ENCODE assay signal across 16 cellular contexts in the genomic region with DNA sequence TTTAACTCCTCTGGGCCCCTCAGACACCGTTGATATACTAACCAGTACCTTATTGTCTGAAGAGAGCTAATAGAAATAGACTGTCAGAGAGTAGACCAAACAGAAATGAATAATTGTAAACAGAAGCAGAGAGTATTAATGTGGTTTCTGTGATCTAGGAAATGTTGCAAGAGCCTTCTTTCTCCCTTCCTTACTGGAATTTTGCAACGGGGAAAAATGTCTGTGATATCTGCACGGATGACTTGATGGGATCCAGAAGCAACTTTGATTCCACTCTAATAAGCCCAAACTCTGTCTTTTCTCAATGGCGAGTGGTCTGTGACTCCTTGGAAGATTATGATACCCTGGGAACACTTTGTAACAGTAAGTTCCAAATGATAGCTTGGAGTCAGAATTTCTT. TPM values are rescaled to one million over a fixed set of nuclear protein-coding genes. Genes with fewer than 3 reads are reported as not detected.
A peak's percentile ranks its signal among the peaks of the same experiment; 100 is the strongest.
DNase-seq lines count a peak whose midpoint lies in the region; ATAC-seq, FAIRE-seq and TF ChIP-seq lines count a peak whose summit lies in the region.
"Had no signal": no experiment of that assay in that cellular context is flagged by ENCODE, and none has a peak within 500 bp of the region (broad histone marks: within the 10 kb centered on the region; RNA-seq: fewer than 3 reads in every experiment).

No MANE protein-coding gene starts in this region.

- no peaks in the 10 kb centered on the region for H3K9me2 ChIP-seq in Loucy (replicated peaks; ENCODE audit: low read depth, low read length)

- H3K27me3 ChIP-seq in Loucy (ENCODE audit: insufficient read depth, low read length, poor library complexity, severe bottlenecking), result no peaks in the 10 kb centered on the region
- no peaks in the 10 kb centered on the region for H3K27me3 ChIP-seq in bronchial epithelial cell (ENCODE audit: control insufficient read depth, insufficient read depth, low read length)

- FAIRE-seq in A204.1 (lab: Jason Lieb, UNC) (peak; percentile 34), bronchial epithelial cell (lab: Jason Lieb, UNC) (no peak), islet of Langerhans (lab: Jason Lieb, UNC) (peak; percentile 9)
- FAIRE-seq: frontal cortex had no signal

- H2AFZ ChIP-seq in Loucy (ENCODE audit: low read length), result peak overlapping the region; percentile 40; the same call in 1 of the 2 replicates
- H2AFZ ChIP-seq: parathyroid adenoma had no signal

- H3K4me3 ChIP-seq in Loucy (ENCODE audit: low read length, poor library complexity, severe bottlenecking), result no peak overlapping the region
- no peak overlapping the region for H3K4me3 ChIP-seq in bronchial epithelial cell (ENCODE audit: low read depth, low read length)
- no peak overlapping the region for H3K4me3 ChIP-seq in coronary artery

- no peaks in the 10 kb centered on the region for H3K79me2 ChIP-seq in Loucy (ENCODE audit: insufficient read depth, low read length)
- H3K79me2 ChIP-seq: parathyroid adenoma had no signal

- ATAC-seq in GM21737 (IDR thresholded peaks at IDR 0.05; ENCODE audit: unreplicated experiment), result no peak

- peaks cover 25% of the 10 kb centered on the region for H3K4me1 ChIP-seq in Loucy (ENCODE audit: insufficient read depth, low read length, poor library complexity, severe bottlenecking)
- H3K4me1 ChIP-seq: parathyroid adenoma had no signal

- H4K20me1 ChIP-seq in Loucy (ENCODE audit: insufficient read depth, low read length, poor library complexity, severe bottlenecking), result no peaks in the 10 kb centered on the region

- no peak for TF ChIP-seq CTCF in Loucy (conservative IDR thresholded peaks at IDR 0.05; ENCODE audit: low read length)
- TF ChIP-seq CTCF in bronchial epithelial cell (IDR thresholded peaks at IDR 0.05; ENCODE audit: insufficient read depth, low read length, severe bottlenecking), result no peak
- TF ChIP-seq CTCF in coronary artery (IDR thresholded peaks at IDR 0.05), result no peak

- peak overlapping the region; percentile 55 for H3K4me2 ChIP-seq in Loucy (ENCODE audit: low read depth, low read length, poor library complexity, severe bottlenecking)

- H3F3A ChIP-seq in Loucy (ENCODE audit: low read depth), result no peaks in the 10 kb centered on the region

- H3K9me3 ChIP-seq in Loucy (ENCODE audit: insufficient read depth, low read depth, low read length), result no peaks in the 10 kb centered on the region

- H3K36me3 ChIP-seq in Loucy (ENCODE audit: insufficient read depth, low read length) (no peaks in the 10 kb centered on the region), bronchial epithelial cell (ENCODE audit: control insufficient read depth, insufficient read depth, low read length) (no peaks in the 10 kb centered on the region)

- DNase-seq in bronchial epithelial cell (ENCODE audit: low read depth) (peak; percentile 59), coronary artery (ENCODE audit: low spot score) (no peak), GDM1 (lab: John Stamatoyannopoulos, UW) (no peak), medulla oblongata (ENCODE audit: extremely low spot score) (no peak)
- DNase-seq: activated CD4-positive, alpha-beta T cell treated with anti-CD3 and anti-CD28 coated beads for 1 hour; activated CD8-positive, alpha-beta memory T cell treated with anti-CD3 and anti-CD28 coated beads, Interleukin-2, amount 50 U/mL, for 4 hours; DMS153; immature natural killer cell; T-helper 1 cell had no signal

- no peak overlapping the region for H3K27ac ChIP-seq in coronary artery
- H3K27ac ChIP-seq: parathyroid adenoma had no signal

- no peak overlapping the region for H3K9ac ChIP-seq in Loucy (ENCODE audit: low read depth, low read length, poor library complexity, severe bottlenecking)
- H3K9ac ChIP-seq: parathyroid adenoma had no signal

RNA-seq across cellular contexts. Expression of gene TYRP1, which starts 5.1 kb away (rescaled TPM):
- total RNA-seq in bronchial epithelial cell, result not detected in 2 replicates
- total RNA-seq: HT-29 had no signal
